ENCODE assay signal across 12 cellular contexts in the genomic region with DNA sequence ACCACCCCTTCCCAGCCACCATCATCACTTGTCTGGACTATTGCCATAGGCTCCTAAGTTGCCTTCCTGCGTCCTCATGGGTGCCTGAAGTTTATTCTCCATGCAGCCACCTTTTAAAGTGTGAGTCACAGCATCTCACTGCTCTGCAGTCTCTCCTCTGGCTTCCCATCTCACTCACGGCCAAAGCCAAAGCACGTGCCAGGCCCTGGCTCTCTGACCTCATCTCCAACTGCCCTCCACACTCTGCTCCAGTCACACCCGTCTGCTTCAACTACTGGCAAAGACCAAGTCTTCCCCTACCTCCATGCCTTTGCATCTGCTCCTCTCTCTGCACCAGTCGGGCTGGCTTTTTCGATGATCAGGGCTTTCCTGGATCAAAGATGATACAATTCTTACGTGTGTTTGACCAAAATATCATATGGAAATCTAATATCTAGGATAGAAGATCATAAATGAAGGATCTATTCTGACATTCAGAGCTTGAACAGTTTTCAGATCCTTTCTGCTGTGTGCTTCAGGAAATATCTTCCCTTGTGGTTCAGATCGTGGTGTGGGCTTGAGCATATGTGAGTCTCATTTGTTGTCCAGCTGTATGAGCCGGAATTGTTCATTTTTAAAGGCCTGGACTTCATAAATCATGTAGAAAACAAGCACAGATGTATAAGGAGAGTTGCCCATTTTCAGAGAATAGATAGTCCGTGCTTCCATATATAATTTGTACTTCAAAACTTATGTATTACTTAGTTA.
A peak's percentile ranks its signal among the peaks of the same experiment; 100 is the strongest.
DNase-seq lines count a peak whose midpoint lies in the region; FAIRE-seq and TF ChIP-seq lines count a peak whose summit lies in the region.
"Had no signal": no experiment of that assay in that cellular context is flagged by ENCODE, and none has a peak within 500 bp of the region (broad histone marks: within the 10 kb centered on the region; RNA-seq: fewer than 3 reads in every experiment).

No MANE protein-coding gene starts in this region.

- FAIRE-seq in urothelium cell line (lab: Jason Lieb, UNC) = no peak
- FAIRE-seq: TTC549 had no signal

- peaks cover 6% of the 10 kb centered on the region for H3K27me3 Mint-ChIP-seq in activated T-helper 1 cell treated with anti-CD3 and anti-CD28 coated beads, Interleukin-12 subunit alpha, Interleukin-12 subunit beta, Interleukin-2, Interleukin-4 antibody, amounts not matched to agents 30 ng/mL and 10 ng/mL and 1 ng/mL, durations not matched to agents 14 hours and 24 hours and 36 hours (ENCODE audit: insufficient read depth)

- no peak overlapping the region for H3K4me3 Mint-ChIP-seq in activated T-helper 1 cell treated with anti-CD3 and anti-CD28 coated beads, Interleukin-12 subunit alpha, Interleukin-12 subunit beta, Interleukin-2, Interleukin-4 antibody, amounts not matched to agents 30 ng/mL and 10 ng/mL and 1 ng/mL, durations not matched to agents 14 hours and 24 hours and 36 hours
- H3K4me3 Mint-ChIP-seq: nephron had no signal

- H3K27me3 ChIP-seq in brain microvascular endothelial cell (replicated peaks) (no peaks in the 10 kb centered on the region), hepatocyte (no peaks in the 10 kb centered on the region)
- H3K27me3 ChIP-seq: colonic mucosa had no signal

- H3K4me3 ChIP-seq in HFF-Myc (replicated peaks; ENCODE audit: low read depth, low read length) = no peak overlapping the region
- H3K4me3 ChIP-seq in brain microvascular endothelial cell (ENCODE audit: low read depth, low read length) = no peak overlapping the region
- no peak overlapping the region for H3K4me3 ChIP-seq in hepatocyte
- H3K4me3 ChIP-seq: colonic mucosa had no signal

- H3K4me1 Mint-ChIP-seq in activated T-helper 1 cell treated with anti-CD3 and anti-CD28 coated beads, Interleukin-12 subunit alpha, Interleukin-12 subunit beta, Interleukin-2, Interleukin-4 antibody, amounts not matched to agents 30 ng/mL and 10 ng/mL and 1 ng/mL, durations not matched to agents 14 hours and 24 hours and 36 hours (ENCODE audit: low read depth) = peaks cover 6% of the 10 kb centered on the region

- no peak overlapping the region for H2AFZ ChIP-seq in hepatocyte

- no peaks in the 10 kb centered on the region for H3K79me2 ChIP-seq in hepatocyte

- H3K27ac Mint-ChIP-seq in activated T-helper 1 cell treated with anti-CD3 and anti-CD28 coated beads, Interleukin-12 subunit alpha, Interleukin-12 subunit beta, Interleukin-2, Interleukin-4 antibody, amounts not matched to agents 30 ng/mL and 10 ng/mL and 1 ng/mL, durations not matched to agents 14 hours and 24 hours and 36 hours = no peak overlapping the region
- H3K27ac Mint-ChIP-seq: nephron had no signal

- peaks cover 8% of the 10 kb centered on the region for H3K9me3 ChIP-seq in hepatocyte (ENCODE audit: low read depth)
- H3K9me3 ChIP-seq: colonic mucosa had no signal

- no peaks in the 10 kb centered on the region for H3K9me2 ChIP-seq in hepatocyte (replicated peaks; ENCODE audit: insufficient read depth)

- intact Hi-C loops in activated T-helper 1 cell treated with anti-CD3 and anti-CD28 coated beads, Interleukin-12 subunit alpha, Interleukin-12 subunit beta, Interleukin-2, Interleukin-4 antibody, amounts not matched to agents 30 ng/mL and 10 ng/mL and 1 ng/mL, durations not matched to agents 14 hours and 24 hours and 36 hours (cut with micrococcal nuclease) = no loop called here

- peaks cover 6% of the 10 kb centered on the region for H3K4me1 ChIP-seq in hepatocyte (ENCODE audit: insufficient read depth)
- H3K4me1 ChIP-seq: colonic mucosa had no signal

- H3K27ac ChIP-seq in brain microvascular endothelial cell = no peak overlapping the region
- no peak overlapping the region for H3K27ac ChIP-seq in hepatocyte
- H3K27ac ChIP-seq: colonic mucosa had no signal

- in situ Hi-C loops in brain microvascular endothelial cell (cut with HindIII; ENCODE audit: low pct_ligation_motif_present, low sequenced_read_pairs) = no loop called here

- 80% methylated on average over 10 of the region's 10 CpGs for WGBS in hepatocyte (ENCODE audit: low lambda C conversion rate, missing lambda C conversion rate)

- peaks cover 22% of the 10 kb centered on the region for H3K9me3 Mint-ChIP-seq in activated T-helper 1 cell treated with anti-CD3 and anti-CD28 coated beads, Interleukin-12 subunit alpha, Interleukin-12 subunit beta, Interleukin-2, Interleukin-4 antibody, amounts not matched to agents 30 ng/mL and 10 ng/mL and 1 ng/mL, durations not matched to agents 14 hours and 24 hours and 36 hours

- DNase-seq in HFF-Myc (ENCODE audit: extremely low read depth, low read depth) (peak; percentile 85), brain microvascular endothelial cell (peak; percentile 16), hepatocyte (ENCODE audit: low spot score) (peak; percentile 44), urothelium cell line (ENCODE audit: low spot score) (peak; percentile 62), T-helper 9 cell (no peak)
- DNase-seq in activated CD4-positive, CD25-positive, alpha-beta regulatory T cell (lab: John Stamatoyannopoulos, UW) = no peak
- no peak for DNase-seq in activated T-helper 1 cell treated with anti-CD3 and anti-CD28 coated beads, Interleukin-12 subunit alpha, Interleukin-12 subunit beta, Interleukin-2, Interleukin-4 antibody, amounts not matched to agents 30 ng/mL and 10 ng/mL and 1 ng/mL, durations not matched to agents 14 hours and 24 hours and 36 hours (ENCODE audit: low spot score)
- DNase-seq: colonic mucosa; stimulated activated CD4-positive, alpha-beta T cell treated with anti-CD3 and anti-CD28 coated beads, Interleukin-4, amount 100 ng/mL, for 4 hours; trophoblast cell had no signal

- H3K36me3 Mint-ChIP-seq in activated T-helper 1 cell treated with anti-CD3 and anti-CD28 coated beads, Interleukin-12 subunit alpha, Interleukin-12 subunit beta, Interleukin-2, Interleukin-4 antibody, amounts not matched to agents 30 ng/mL and 10 ng/mL and 1 ng/mL, durations not matched to agents 14 hours and 24 hours and 36 hours (ENCODE audit: low read depth) = peaks cover 5% of the 10 kb centered on the region

- H3K36me3 ChIP-seq in brain microvascular endothelial cell (replicated peaks) (no peaks in the 10 kb centered on the region), hepatocyte (replicated peaks; ENCODE audit: insufficient read depth, low read depth) (no peaks in the 10 kb centered on the region)
- H3K36me3 ChIP-seq: colonic mucosa had no signal

- H3K4me2 ChIP-seq in hepatocyte = no peak overlapping the region

- TF ChIP-seq CTCF in HFF-Myc (IDR thresholded peaks at IDR 0.05; ENCODE audit: low read depth, low read length, missing control alignments) (no peak), brain microvascular endothelial cell (IDR thresholded peaks at IDR 0.05; ENCODE audit: low read depth, low read length, missing control alignments) (no peak), hepatocyte (IDR thresholded peaks at IDR 0.05; ENCODE audit: poor library complexity) (no peak)

- H4K20me1 ChIP-seq in hepatocyte (ENCODE audit: insufficient read depth, poor library complexity, severe bottlenecking) = no peaks in the 10 kb centered on the region

Comparison
In these comparisons a context has a peak if more than half of its experiments do, and no peak if none do; other contexts are left out.
1. DNase-seq: peak in HFF-Myc (single experiment), brain microvascular endothelial cell (single experiment), hepatocyte (single experiment) and urothelium cell line (single experiment); none in activated CD4-positive, CD25-positive, alpha-beta regulatory T cell (0 of 4), activated T-helper 1 cell treated with anti-CD3 and anti-CD28 coated beads, Interleukin-12 subunit alpha, Interleukin-12 subunit beta, Interleukin-2, Interleukin-4 antibody, amounts not matched to agents 30 ng/mL and 10 ng/mL and 1 ng/mL, durations not matched to agents 14 hours and 24 hours and 36 hours (single experiment) and T-helper 9 cell (single experiment).